8 cellular contexts compared by ENCODE assay signal in the genomic region with DNA sequence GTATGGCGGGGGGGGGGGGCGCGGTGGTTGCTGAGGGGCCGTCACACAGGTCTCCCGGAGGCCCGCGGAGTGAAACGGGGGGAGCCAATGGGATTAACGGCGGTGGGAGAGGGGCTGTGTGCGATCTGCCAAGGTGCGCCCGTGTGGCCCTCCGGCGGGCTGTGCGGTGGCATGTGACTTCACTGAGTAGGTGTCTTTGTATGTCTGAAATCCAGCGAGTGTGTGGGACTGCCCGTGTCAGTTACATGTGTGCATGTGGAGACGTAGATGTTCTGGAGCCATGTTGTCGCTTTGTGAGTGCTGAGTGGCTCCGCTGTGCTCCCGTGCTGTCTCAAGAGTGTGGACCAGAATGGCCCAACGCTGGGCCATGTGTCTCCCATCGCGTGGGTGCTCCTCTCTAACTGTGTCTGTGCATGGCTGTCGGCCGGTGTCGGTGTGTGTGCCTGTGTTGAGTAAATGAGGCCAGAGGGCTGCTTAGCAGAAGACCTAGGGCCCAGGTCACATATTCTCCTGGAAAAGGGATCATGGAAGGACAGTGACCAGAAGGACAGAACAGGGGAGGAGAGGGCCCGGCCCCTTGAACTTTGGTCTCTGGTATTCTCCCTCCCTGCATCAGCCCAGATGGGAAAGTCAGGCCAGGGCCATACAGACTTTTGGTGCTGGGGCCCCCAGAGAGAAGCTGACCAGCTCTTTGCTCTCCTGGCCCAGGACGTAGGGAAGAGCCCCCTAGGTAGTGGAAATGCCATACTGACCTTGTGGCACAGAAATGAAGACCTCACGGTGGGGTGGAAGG. TPM values are rescaled to one million over a fixed set of nuclear protein-coding genes. Genes with fewer than 3 reads are reported as not detected.
DNase-seq lines count a peak whose midpoint lies in the region; ATAC-seq, FAIRE-seq and TF ChIP-seq lines count a peak whose summit lies in the region.

No MANE protein-coding gene starts in this region.

- H3K27me3 ChIP-seq in astrocyte (ENCODE audit: insufficient read depth, low read length) (no peaks in the 10 kb centered on the region), kidney epithelial cell (ENCODE audit: control insufficient read depth, insufficient read depth, low read length) (peaks cover 4% of the 10 kb centered on the region), stomach (peaks cover 0 to 9% (median 0%) of the 10 kb centered on the region in 3 donors)

- peaks cover 16% of the 10 kb centered on the region for H3K36me3 ChIP-seq in astrocyte (ENCODE audit: insufficient read depth, low read length)
- peaks cover 2% of the 10 kb centered on the region for H3K36me3 ChIP-seq in kidney epithelial cell (ENCODE audit: control insufficient read depth, insufficient read depth, low read length)
- peaks cover 12 to 23% (median 19%) of the 10 kb centered on the region in 4 donors for H3K36me3 ChIP-seq in stomach

- TF ChIP-seq CTCF in A549 (IDR thresholded peaks at IDR 0.05) (no peak), HFF-Myc (IDR thresholded peaks at IDR 0.05; ENCODE audit: low read depth, low read length, missing control alignments) (no peak), astrocyte (IDR thresholded peaks at IDR 0.05; ENCODE audit: insufficient read depth, low read depth, low read length) (no peak), kidney epithelial cell (IDR thresholded peaks at IDR 0.05; ENCODE audit: insufficient read depth, low read length, poor library complexity, severe bottlenecking) (no peak), stomach (IDR thresholded peaks at IDR 0.05) (no peak)

- peaks cover 67% of the 10 kb centered on the region for H3K4me1 ChIP-seq in A549
- H3K4me1 ChIP-seq in astrocyte (ENCODE audit: insufficient read depth, low read length), result peaks cover 45% of the 10 kb centered on the region
- peaks cover 57 to 91% (median 82%) of the 10 kb centered on the region in 4 donors for H3K4me1 ChIP-seq in stomach

- H3K9me3 ChIP-seq in A549 (no peaks in the 10 kb centered on the region), astrocyte (ENCODE audit: insufficient read depth, low read depth, low read length) (no peaks in the 10 kb centered on the region), stomach (no peaks in the 10 kb centered on the region)

- H3K79me2 ChIP-seq in astrocyte (ENCODE audit: insufficient read depth, low read length), result peaks cover 33% of the 10 kb centered on the region

- peaks cover 33% of the 10 kb centered on the region for H3K4me1 Mint-ChIP-seq in astrocyte (ENCODE audit: low read depth, unreplicated experiment)

- TF ChIP-seq EP300 in A549 (IDR thresholded peaks at IDR 0.05) (no peak), stomach (IDR thresholded peaks at IDR 0.05) (no peak)

- peaks cover 20% of the 10 kb centered on the region for H3K36me3 Mint-ChIP-seq in astrocyte (ENCODE audit: low read depth, unreplicated experiment)

- no peak overlapping the region for H2AFZ ChIP-seq in astrocyte (ENCODE audit: low read depth, low read length)

- POLR2A ChIA-PET in A549 (lab: Yijun Ruan, JAX), result interaction anchor here (2.0 to 5.1 kb wide), 6 partner anchors 10 to 84 kb away, joined by 13 to 118 read pairs (median 20); a partner anchor contains a TSS

- H3K9me3 Mint-ChIP-seq in astrocyte (ENCODE audit: unreplicated experiment), result no peaks in the 10 kb centered on the region

- FAIRE-seq in A549 (lab: Jason Lieb, UNC) (no peak), astrocyte (lab: Jason Lieb, UNC) (no peak)

- H3K27me3 Mint-ChIP-seq in astrocyte (ENCODE audit: low read depth, unreplicated experiment), result peaks cover 2% of the 10 kb centered on the region

- peak overlapping the region; percentile 95 for H3K4me3 Mint-ChIP-seq in astrocyte (ENCODE audit: unreplicated experiment)

- H3K27ac ChIP-seq in A549 (peak overlapping the region; percentile 94 to 99), astrocyte (ENCODE audit: low read depth, low read length) (no peak overlapping the region), stomach (peak overlapping the region; percentile 19 to 96 (median 91))

- DNase-seq in A549 (ENCODE audit: low read depth in 1 of 2, low spot score in 1 of 2) (no peak), HFF-Myc (ENCODE audit: extremely low read depth, low read depth) (no peak), astrocyte (ENCODE audit: low read depth) (no peak), kidney epithelial cell (ENCODE audit: low read depth) (no peak), stomach (no peak), NCI-H1436 treated with DMSO at 0.1 percent for 48 hours (lab: John Stamatoyannopoulos, UW) (no peak)

- CTCF ChIA-PET in A549 (lab: Yijun Ruan, JAX), result interaction anchor here (0.8 to 26.0 kb wide), 14 partner anchors 7 to 194 kb away, joined by 3 to 670 read pairs (median 8); a partner anchor contains a TSS

- TF ChIP-seq POLR2A in A549 (IDR thresholded peaks at IDR 0.05; ENCODE audit: low read length), result no peak
- TF ChIP-seq POLR2A in stomach (IDR thresholded peaks at IDR 0.05), result no peak

- H3K9ac ChIP-seq in astrocyte (ENCODE audit: low read length), result peak overlapping the region; percentile 85

- intact Hi-C loops in stomach (cut with DNase I; ENCODE audit: low total_unique reads), result no loop called here

- no peak for TF ChIP-seq RAD21 in A549 (conservative IDR thresholded peaks at IDR 0.05 in 1 of 2, IDR thresholded peaks at IDR 0.05 in 1 of 2)

- H3K4me3 ChIP-seq in A549 (peak overlapping the region; percentile 97), HFF-Myc (replicated peaks; ENCODE audit: low read depth, low read length) (peak overlapping the region; percentile 93), astrocyte (ENCODE audit: insufficient read depth, low read depth, low read length) (peak overlapping the region; percentile 95), kidney epithelial cell (ENCODE audit: low read depth, low read length) (peak overlapping the region; percentile 52), stomach (peak overlapping the region; percentile 63 to 78 (median 78))

- H4K20me1 ChIP-seq in astrocyte (ENCODE audit: insufficient read depth, low read length), result peaks cover 53% of the 10 kb centered on the region

- H3K27ac Mint-ChIP-seq in astrocyte (ENCODE audit: unreplicated experiment), result peak overlapping the region; percentile 81

- H3K4me2 ChIP-seq in A549 (peak overlapping the region; percentile 86), astrocyte (ENCODE audit: low read length) (peak overlapping the region; percentile 94)

- ATAC-seq in A549 (no peak), HG03025 (IDR thresholded peaks at IDR 0.05; ENCODE audit: low FRiP score, unreplicated experiment) (no peak), HG02759 (IDR thresholded peaks at IDR 0.05; ENCODE audit: unreplicated experiment) (no peak)

- WGBS in A549 (ENCODE audit: missing lambda C conversion rate), result 7% methylated on average over 22 of the region's 31 CpGs
- 29 to 45% (median 35%) methylated on average over 23 to 31 of the region's 31 CpGs for WGBS in stomach, 5 donors

RNA-seq across cellular contexts. Expression of a gene that starts 1.6 kb away (rescaled TPM):
- polyA plus RNA-seq in A549 (2011; rRNA removed), result 205 and 391 TPM in 2 replicates
- 584 and 643 TPM in 2 replicates for polyA plus RNA-seq in A549 (2012; cell fraction: cytosol; rRNA removed)
- 397 and 450 TPM in 2 replicates for polyA plus RNA-seq in A549 (2012; cell fraction: nucleus; rRNA removed)
- 868 to 1,195 TPM (median 1,161 TPM) in 3 replicates for polyA plus RNA-seq in A549 (2017; fragmentation: RNase III; extraction: RNeasy Plus Mini Kit Qiagen cat#74134 plus additional on column Dnase treatment)
- 256 and 300 TPM in 2 replicates for polyA minus RNA-seq in A549 (2011; rRNA and poly(A)+ RNA removed)
- total RNA-seq in astrocyte, result 504 and 510 TPM in 2 replicates
- 169 and 193 TPM in 2 replicates for total RNA-seq in kidney epithelial cell
- total RNA-seq in stomach, result 100 to 1,000 TPM in 1 of 5 donors, 10 to 100 TPM in 4; 22.8 to 261 (median 78.2) TPM
- polyA plus RNA-seq in stomach, result 100 to 1,000 TPM; 228 to 363 (median 307) TPM

RNA-seq across cellular contexts. Expression of a gene that starts 4.5 kb away (rescaled TPM):
- polyA plus RNA-seq in A549 (2011; rRNA removed), result 0.56 and 0.66 TPM in 2 replicates
- polyA plus RNA-seq in A549 (2012; cell fraction: cytosol; rRNA removed), result 0.93 and 1.2 TPM in 2 replicates
- polyA plus RNA-seq in A549 (2012; cell fraction: nucleus; rRNA removed), result 9.8 and 10.8 TPM in 2 replicates
- polyA plus RNA-seq in A549 (2017; fragmentation: RNase III; extraction: RNeasy Plus Mini Kit Qiagen cat#74134 plus additional on column Dnase treatment), result 1.6 to 2.3 TPM (median 1.7 TPM) in 3 replicates
- 0.19 and 0.95 TPM in 2 replicates for polyA minus RNA-seq in A549 (2011; rRNA and poly(A)+ RNA removed)
- total RNA-seq in astrocyte, result 2.0 TPM in 2 replicates
- total RNA-seq in kidney epithelial cell, result not detected in 2 replicates
- total RNA-seq in stomach, result 1 to 10 TPM in 2 of 5 donors, not detected in 3; 2.2 to 2.3 TPM
- polyA plus RNA-seq in stomach, result 1 to 10 TPM in 2 of 3 donors, under 1 TPM in 1; 0.25 to 1.4 (median 1.2) TPM

RNA-seq across cellular contexts. Expression of a gene that starts 14.8 kb away (rescaled TPM):
- polyA plus RNA-seq in A549 (2011; rRNA removed) (302 and 310 TPM in 2 replicates), A549 (2017; fragmentation: RNase III; extraction: RNeasy Plus Mini Kit Qiagen cat#74134 plus additional on column Dnase treatment) (269 to 305 TPM (median 295 TPM) in 3 replicates), stomach (100 to 1,000 TPM; 168 to 183 (median 180) TPM)
- polyA plus RNA-seq in A549 (2012; cell fraction: cytosol; rRNA removed), result 530 and 634 TPM in 2 replicates
- polyA plus RNA-seq in A549 (2012; cell fraction: nucleus; rRNA removed), result 414 and 425 TPM in 2 replicates
- polyA minus RNA-seq in A549 (2011; rRNA and poly(A)+ RNA removed), result 200 and 287 TPM in 2 replicates
- total RNA-seq in astrocyte (302 and 316 TPM in 2 replicates), kidney epithelial cell (190 and 216 TPM in 2 replicates), stomach (100 to 1,000 TPM in 4 of 5 donors, 1 to 10 TPM in 1; 9.3 to 296 (median 128) TPM)

RNA-seq across cellular contexts. Expression of a gene that starts 21.5 kb away (rescaled TPM):
- polyA plus RNA-seq in A549 (2011; rRNA removed), result not detected in 2 replicates
- polyA plus RNA-seq in A549 (2012; cell fraction: cytosol; rRNA removed), result 0.01 TPM in 1 of 2 replicates, not detected in the other
- 0.04 TPM in 1 of 2 replicates, not detected in the other for polyA plus RNA-seq in A549 (2012; cell fraction: nucleus; rRNA removed)
- polyA plus RNA-seq in A549 (2017; fragmentation: RNase III; extraction: RNeasy Plus Mini Kit Qiagen cat#74134 plus additional on column Dnase treatment), result 0.03 TPM in 1 of 3 replicates, not detected in the others
- not detected in 2 replicates for polyA minus RNA-seq in A549 (2011; rRNA and poly(A)+ RNA removed)
- total RNA-seq in astrocyte, result 0.54 and 0.72 TPM in 2 replicates
- total RNA-seq in kidney epithelial cell, result 0.08 TPM in 1 of 2 replicates, not detected in the other
- 10 to 100 TPM in 1 of 5 donors, 1 to 10 TPM in 2, not detected in 2; 7.2 to 25.9 (median 9.7) TPM for total RNA-seq in stomach
- polyA plus RNA-seq in stomach, result 1 to 10 TPM; 2.0 to 7.3 (median 3.9) TPM

RNA-seq across cellular contexts. Expression of a gene that starts 43.9 kb away (rescaled TPM):
- polyA plus RNA-seq in A549 (2011; rRNA removed), result 78.8 and 95.0 TPM in 2 replicates
- polyA plus RNA-seq in A549 (2012; cell fraction: cytosol; rRNA removed), result 156 and 169 TPM in 2 replicates
- 167 and 203 TPM in 2 replicates for polyA plus RNA-seq in A549 (2012; cell fraction: nucleus; rRNA removed)
- polyA plus RNA-seq in A549 (2017; fragmentation: RNase III; extraction: RNeasy Plus Mini Kit Qiagen cat#74134 plus additional on column Dnase treatment), result 46.9 to 51.2 TPM (median 50.0 TPM) in 3 replicates
- polyA minus RNA-seq in A549 (2011; rRNA and poly(A)+ RNA removed), result 38.6 and 42.1 TPM in 2 replicates
- total RNA-seq in astrocyte, result 47.3 and 51.5 TPM in 2 replicates
- 65.2 and 69.1 TPM in 2 replicates for total RNA-seq in kidney epithelial cell
- 10 to 100 TPM in 4 of 5 donors, 1 to 10 TPM in 1; 5.8 to 50.0 (median 25.7) TPM for total RNA-seq in stomach
- 10 to 100 TPM; 45.2 to 54.2 (median 51.6) TPM for polyA plus RNA-seq in stomach
